ENCODE assay signal across 17 cellular contexts in genomic region chr2:45886229-45886663, GRCh38.
A peak's percentile ranks its signal among the peaks of the same experiment; 100 is the strongest.
DNase-seq lines count a peak whose midpoint lies in the region; ATAC-seq and TF ChIP-seq lines count a peak whose summit lies in the region.
"Had no signal": no experiment of that assay in that cellular context is flagged by ENCODE, and none has a peak within 500 bp of the region (broad histone marks: within the 10 kb centered on the region; RNA-seq: fewer than 3 reads in every experiment).

No MANE protein-coding gene starts in this region.

- TF ChIP-seq POLR2A in suprapubic skin (IDR thresholded peaks at IDR 0.05), result no peak

- no peaks in the 10 kb centered on the region for H3K27me3 Mint-ChIP-seq in T-helper 17 cell
- H3K27me3 Mint-ChIP-seq: activated CD8-positive, alpha-beta T cell treated with anti-CD3 and anti-CD28 coated beads for 36 hours; activated T-helper 17 cell treated with anti-CD3 and anti-CD28 coated beads, Interleukin-2, amount 50 U/mL, for 72 hours had no signal

- intact Hi-C loops in left lung (cut with DNase I) (no loop called here), posterior vena cava (cut with DNase I) (no loop called here)

- H3K9me3 ChIP-seq in SK-N-SH (no peaks in the 10 kb centered on the region), WERI-Rb-1 (ENCODE audit: severe bottlenecking) (no peaks in the 10 kb centered on the region), left lung (no peaks in the 10 kb centered on the region), suprapubic skin (no peaks in the 10 kb centered on the region), T-helper 17 cell (ENCODE audit: control insufficient read depth, low read length, poor library complexity, severe bottlenecking) (no peaks in the 10 kb centered on the region)
- H3K9me3 ChIP-seq: ascending aorta, Peyer's patch had no signal

- H3F3A ChIP-seq in SK-N-SH (replicated peaks; ENCODE audit: insufficient read depth), result no peaks in the 10 kb centered on the region

- no peak for TF ChIP-seq CTCF in SK-N-SH (IDR thresholded peaks at IDR 0.05)
- no peak for TF ChIP-seq CTCF in WERI-Rb-1 (IDR thresholded peaks at IDR 0.05; ENCODE audit: low read depth, low read length)
- no peak for TF ChIP-seq CTCF in left lung (IDR thresholded peaks at IDR 0.05)
- TF ChIP-seq CTCF in suprapubic skin (IDR thresholded peaks at IDR 0.05), result no peak

- H3K36me3 ChIP-seq in SK-N-SH (replicated peaks in 1 of 2; ENCODE audit: control insufficient read depth in 1 of 2, insufficient read depth in 2 of 2, low read length in 1 of 2) (no peaks in the 10 kb centered on the region), WERI-Rb-1 (no peaks in the 10 kb centered on the region), left lung (no peaks in the 10 kb centered on the region), suprapubic skin (no peaks in the 10 kb centered on the region)
- H3K36me3 ChIP-seq: ascending aorta, Peyer's patch had no signal

- no peaks in the 10 kb centered on the region for H3K79me2 ChIP-seq in SK-N-SH (ENCODE audit: insufficient read depth)

- H3K4me1 Mint-ChIP-seq in T-helper 17 cell, result peaks cover 18% of the 10 kb centered on the region

- no peak overlapping the region for H3K4me2 ChIP-seq in SK-N-SH

- TF ChIP-seq EP300 in SK-N-SH (IDR thresholded peaks at IDR 0.05; ENCODE audit: borderline replicate concordance in 1 of 2, low read depth in 1 of 2, low read length in 1 of 2) (no peak), suprapubic skin (IDR thresholded peaks at IDR 0.05) (no peak)

- H3K9ac ChIP-seq in SK-N-SH, result no peak overlapping the region

- POLR2A ChIA-PET in SK-N-SH (lab: Yijun Ruan, JAX), result interaction anchor here (0.6 kb wide), 1 partner anchor 8 kb away, joined by 3 read pairs; no protein-coding TSS in a partner anchor

- WGBS in SK-N-SH (ENCODE audit: low lambda C conversion rate), result 93% methylated on average over 3 of the region's 3 CpGs
- 77% methylated on average over 3 of the region's 3 CpGs for WGBS in suprapubic skin

- peaks cover 0 to 61% of the 10 kb centered on the region in 2 experiments; a peak in 2 of 4 replicates for H3K4me1 ChIP-seq in SK-N-SH (ENCODE audit: control insufficient read depth in 1 of 2, insufficient read depth in 2 of 2, low read depth in 1 of 2, low read length in 1 of 2)
- H3K4me1 ChIP-seq in left lung, result peaks cover 68 to 84% of the 10 kb centered on the region in 2 donors
- peaks cover 86% of the 10 kb centered on the region for H3K4me1 ChIP-seq in suprapubic skin

- CTCF ChIA-PET in SK-N-SH (lab: Yijun Ruan, JAX), result interaction anchor here (0.7 to 3.0 kb wide), 5 partner anchors 9 to 236 kb away, joined by 3 to 11 read pairs (median 3); no protein-coding TSS in a partner anchor

- DNase-seq in SK-N-SH (no peak), WERI-Rb-1 (peak; percentile 69), left lung (no peak), suprapubic skin (ENCODE audit: low spot score in 2 of 2) (no peak), activated gamma-delta T cell treated with Interleukin-2 at 50 U/mL for 16 hours (no peak), T-helper 17 cell (no peak), posterior vena cava (ENCODE audit: low spot score) (no peak)
- DNase-seq: activated CD8-positive, alpha-beta T cell treated with anti-CD3 and anti-CD28 coated beads for 36 hours; CD8-positive, alpha-beta T cell; hippocampal formation; NCI-H2081; NCI-H526 treated with DMSO at 0.1 percent for 48 hours; Peyer's patch; trophoblast cell had no signal

- no peaks in the 10 kb centered on the region for H3K36me3 Mint-ChIP-seq in T-helper 17 cell (ENCODE audit: low read depth)
- H3K36me3 Mint-ChIP-seq: CD8-positive, alpha-beta T cell had no signal

- H3K27ac ChIP-seq in SK-N-SH (ENCODE audit: low read depth in 2 of 2, low read length in 1 of 2) (peak overlapping the region in 1 of 2 experiments; percentile 92; a peak in 2 of 4 replicates), WERI-Rb-1 (peak overlapping the region; percentile 97), left lung (peak overlapping the region; percentile 59 to 95), suprapubic skin (peak overlapping the region; percentile 43)

- no peak for ATAC-seq in SK-N-SH treated with all-trans-retinoic acid at 6 μM for 48 hours
- ATAC-seq in left lung, result no peak
- no peak for ATAC-seq in T-helper 17 cell
- ATAC-seq: activated CD8-positive, alpha-beta T cell treated with anti-CD3 and anti-CD28 coated beads for 36 hours; activated T-helper 17 cell treated with anti-CD3 and anti-CD28 coated beads, Interleukin-2, amount 50 U/mL, for 72 hours; CD8-positive, alpha-beta T cell had no signal

- no peak overlapping the region for H3K4me3 ChIP-seq in SK-N-SH (ENCODE audit: low read depth in 2 of 2, low read length in 1 of 2)
- H3K4me3 ChIP-seq in WERI-Rb-1 (ENCODE audit: low read depth, low read length), result no peak overlapping the region
- no peak overlapping the region for H3K4me3 ChIP-seq in left lung
- H3K4me3 ChIP-seq in suprapubic skin, result no peak overlapping the region
- H3K4me3 ChIP-seq: ascending aorta, Peyer's patch had no signal

- TF ChIP-seq RAD21 in SK-N-SH (IDR thresholded peaks at IDR 0.05; ENCODE audit: low read length), result no peak

- H4K20me1 ChIP-seq in SK-N-SH (ENCODE audit: insufficient read depth), result no peaks in the 10 kb centered on the region

- no peak overlapping the region for H3K27ac Mint-ChIP-seq in T-helper 17 cell
- H3K27ac Mint-ChIP-seq: activated CD8-positive, alpha-beta T cell treated with anti-CD3 and anti-CD28 coated beads for 36 hours; activated T-helper 17 cell treated with anti-CD3 and anti-CD28 coated beads, Interleukin-2, amount 50 U/mL, for 72 hours; CD8-positive, alpha-beta T cell had no signal

- H3K27me3 ChIP-seq in SK-N-SH (ENCODE audit: insufficient read depth), result no peaks in the 10 kb centered on the region
- H3K27me3 ChIP-seq in WERI-Rb-1 (ENCODE audit: insufficient read depth, low read depth, severe bottlenecking), result no peaks in the 10 kb centered on the region
- H3K27me3 ChIP-seq in left lung, result no peaks in the 10 kb centered on the region
- no peaks in the 10 kb centered on the region for H3K27me3 ChIP-seq in suprapubic skin
- H3K27me3 ChIP-seq: ascending aorta, Peyer's patch had no signal

- H2AFZ ChIP-seq in SK-N-SH (ENCODE audit: low read depth), result no peak overlapping the region

- H3K4me3 Mint-ChIP-seq in T-helper 17 cell, result no peak overlapping the region
- H3K4me3 Mint-ChIP-seq: activated CD8-positive, alpha-beta T cell treated with anti-CD3 and anti-CD28 coated beads for 36 hours; activated T-helper 17 cell treated with anti-CD3 and anti-CD28 coated beads, Interleukin-2, amount 50 U/mL, for 72 hours; CD8-positive, alpha-beta T cell had no signal

- H3K9me2 ChIP-seq in SK-N-SH, result no peaks in the 10 kb centered on the region

TF ChIP-seq in SK-N-SH treated with all-trans-retinoic acid at 6 μM for 48 hours, 23 proteins besides CTCF, POLR2A, EP300 and RAD21:
- TF ChIP-seq ARNTL (CRISPR knock-in tag; IDR thresholded peaks at IDR 0.05; ENCODE audit: borderline replicate concordance, low read depth) (no peak), PPARA (CRISPR knock-in tag; IDR thresholded peaks at IDR 0.05; ENCODE audit: borderline replicate concordance) (no peak), ZFP30 (CRISPR knock-in tag; IDR thresholded peaks at IDR 0.05) (0 out of 2 replicates have a peak, but pooled peaks have one; percentile 21)

TF ChIP-seq in SK-N-SH, 30 proteins besides CTCF, POLR2A, EP300 and RAD21:
- no peak for TF ChIP-seq GABPA (IDR thresholded peaks at IDR 0.05; ENCODE audit: low read depth)
- no peak for TF ChIP-seq TCF12 (IDR thresholded peaks at IDR 0.05)
- no peak for TF ChIP-seq REST (IDR thresholded peaks at IDR 0.05; ENCODE audit: low read depth, low read length)
- TF ChIP-seq, protein P1, sequence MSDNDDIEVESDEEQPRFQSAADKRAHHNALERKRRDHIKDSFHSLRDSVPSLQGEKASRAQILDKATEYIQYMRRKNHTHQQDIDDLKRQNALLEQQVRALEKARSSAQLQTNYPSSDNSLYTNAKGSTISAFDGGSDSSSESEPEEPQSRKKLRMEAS (IDR thresholded peaks at IDR 0.05; ENCODE audit: low read depth), result no peak
- TF ChIP-seq RXRA (IDR thresholded peaks at IDR 0.05; ENCODE audit: borderline replicate concordance, low read depth), result no peak
